In the genomic region with DNA sequence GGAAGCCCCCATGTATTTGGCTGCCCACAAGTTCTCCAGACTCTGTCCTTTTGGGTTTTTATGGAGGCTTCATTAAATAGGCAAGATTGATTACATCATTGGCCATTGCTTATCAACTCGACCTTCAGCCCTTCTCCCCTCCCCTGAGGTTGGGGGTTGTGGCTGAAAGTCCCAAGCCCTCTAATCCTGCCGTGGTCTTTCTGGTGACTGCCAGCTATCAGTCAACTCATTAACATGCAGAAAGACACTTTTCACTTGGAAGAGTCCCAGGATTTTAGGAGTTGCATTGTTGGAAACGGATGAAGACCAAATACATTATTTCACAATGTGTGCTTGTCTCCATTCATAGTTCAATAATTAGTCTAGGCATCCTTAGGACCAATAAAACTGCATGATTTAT, we compare ENCODE assay signal across 28 cellular contexts. TPM values are rescaled to one million over a fixed set of nuclear protein-coding genes. Genes with fewer than 3 reads are reported as not detected.
"Had no signal": no experiment of that assay in that cellular context is flagged by ENCODE, and none has a peak within 500 bp of the region (broad histone marks: within the 10 kb centered on the region; RNA-seq: fewer than 3 reads in every experiment).

No MANE protein-coding gene starts in this region.

- H3K4me1 Mint-ChIP-seq: mesothelial cell of epicardium had no signal

- H3K27ac ChIP-seq: brain microvascular endothelial cell, gastroesophageal sphincter, neutrophil, pancreas, sigmoid colon, upper lobe of right lung, WERI-Rb-1 had no signal

- H3K27ac Mint-ChIP-seq: activated CD4-positive, alpha-beta T cell treated with anti-CD3 and anti-CD28 coated beads, Interleukin-2, amount 10 ng/mL, durations not matched to agents 7 days and 5 days; activated CD8-positive, alpha-beta memory T cell treated with anti-CD3 and anti-CD28 coated beads, Interleukin-2, amount 10 ng/mL, durations not matched to agents 7 days and 5 days; activated CD8-positive, alpha-beta T cell treated with anti-CD3 and anti-CD28 coated beads for 36 hours; activated T-helper 17 cell treated with anti-CD3 and anti-CD28 coated beads, Interleukin-2, amount 50 U/mL, for 72 hours; mesothelial cell of epicardium; natural killer cell treated with Interleukin-12 subunit alpha and Interleukin-12 subunit beta and Interleukin-15 and Interleukin-18, amount 100 ng/mL, for 72 hours had no signal

- H3K27me3 Mint-ChIP-seq: activated CD4-positive, alpha-beta T cell treated with anti-CD3 and anti-CD28 coated beads, Interleukin-2, amount 10 ng/mL, durations not matched to agents 7 days and 5 days; activated CD8-positive, alpha-beta memory T cell treated with anti-CD3 and anti-CD28 coated beads, Interleukin-2, amount 10 ng/mL, durations not matched to agents 7 days and 5 days; activated CD8-positive, alpha-beta T cell treated with anti-CD3 and anti-CD28 coated beads for 36 hours; activated T-helper 17 cell treated with anti-CD3 and anti-CD28 coated beads, Interleukin-2, amount 50 U/mL, for 72 hours; central memory CD8-positive, alpha-beta T cell; natural killer cell treated with Interleukin-12 subunit alpha and Interleukin-12 subunit beta and Interleukin-15 and Interleukin-18, amount 100 ng/mL, for 72 hours had no signal

- H3K9me3 Mint-ChIP-seq: activated CD4-positive, alpha-beta T cell treated with anti-CD3 and anti-CD28 coated beads, Interleukin-2, amount 10 ng/mL, durations not matched to agents 7 days and 5 days; activated CD8-positive, alpha-beta T cell treated with anti-CD3 and anti-CD28 coated beads for 36 hours; activated T-helper 17 cell treated with anti-CD3 and anti-CD28 coated beads, Interleukin-2, amount 50 U/mL, for 72 hours; central memory CD8-positive, alpha-beta T cell; mesothelial cell of epicardium; natural killer cell treated with Interleukin-12 subunit alpha and Interleukin-12 subunit beta and Interleukin-15 and Interleukin-18, amount 100 ng/mL, for 72 hours had no signal

- DNase-seq: activated CD4-positive, alpha-beta T cell treated with anti-CD3 and anti-CD28 coated beads, Interleukin-2, amount 10 ng/mL, durations not matched to agents 7 days and 5 days; activated CD4-positive, CD25-positive, alpha-beta regulatory T cell treated with anti-CD3 and anti-CD28 coated beads, Interleukin-2, amount 50 U/mL, for 72 hours; activated CD8-positive, alpha-beta memory T cell treated with anti-CD3 and anti-CD28 coated beads, Interleukin-2, amount 10 ng/mL, durations not matched to agents 7 days and 5 days; activated CD8-positive, alpha-beta T cell treated with anti-CD3 and anti-CD28 coated beads for 36 hours; activated T-cell treated with anti-CD3 and anti-CD28 coated beads, Interleukin-2, amount 50 U/mL, for 1 hour; aorta; brain microvascular endothelial cell; esophagus squamous epithelium; heart left ventricle; pancreas; sigmoid colon; stimulated activated CD4-positive, alpha-beta T cell treated with anti-CD3 and anti-CD28 coated beads, Interleukin-2, amount 100 ng/mL, for 48 hours; stimulated activated CD8-positive, alpha-beta memory T cell treated with anti-CD3 and anti-CD28 coated beads, Interleukin-4, amount 100 ng/mL, for 48 hours; stimulated activated naive CD4-positive, alpha-beta T cell; T-helper 1 cell; upper lobe of right lung; WERI-Rb-1 had no signal

- H3K4me3 Mint-ChIP-seq: activated CD4-positive, alpha-beta T cell treated with anti-CD3 and anti-CD28 coated beads, Interleukin-2, amount 10 ng/mL, durations not matched to agents 7 days and 5 days; activated CD8-positive, alpha-beta memory T cell treated with anti-CD3 and anti-CD28 coated beads, Interleukin-2, amount 10 ng/mL, durations not matched to agents 7 days and 5 days; activated CD8-positive, alpha-beta T cell treated with anti-CD3 and anti-CD28 coated beads for 36 hours; activated T-helper 17 cell treated with anti-CD3 and anti-CD28 coated beads, Interleukin-2, amount 50 U/mL, for 72 hours; central memory CD8-positive, alpha-beta T cell; mesothelial cell of epicardium; natural killer cell treated with Interleukin-12 subunit alpha and Interleukin-12 subunit beta and Interleukin-15 and Interleukin-18, amount 100 ng/mL, for 72 hours had no signal

- ATAC-seq: activated CD8-positive, alpha-beta memory T cell treated with anti-CD3 and anti-CD28 coated beads, Interleukin-2, amount 10 ng/mL, durations not matched to agents 7 days and 5 days; activated CD8-positive, alpha-beta T cell treated with anti-CD3 and anti-CD28 coated beads for 36 hours; activated naive CD4-positive, alpha-beta T cell treated with anti-CD3 and anti-CD28 coated beads, Interleukin-2, amount 50 U/mL, for 72 hours; activated T-helper 17 cell treated with anti-CD3 and anti-CD28 coated beads, Interleukin-2, amount 50 U/mL, for 72 hours; gastroesophageal sphincter; natural killer cell treated with Interleukin-12 subunit alpha and Interleukin-12 subunit beta and Interleukin-15 and Interleukin-18, amount 100 ng/mL, for 72 hours; upper lobe of right lung had no signal

- H3K4me1 ChIP-seq: upper lobe of right lung had no signal

- H3K27me3 ChIP-seq: brain microvascular endothelial cell, esophagus squamous epithelium, gastroesophageal sphincter, heart left ventricle, neutrophil, pancreas, sigmoid colon, upper lobe of right lung had no signal

- H3K9me3 ChIP-seq: esophagus squamous epithelium, gastroesophageal sphincter, heart left ventricle, neutrophil, pancreas, sigmoid colon, upper lobe of right lung had no signal

- H3K4me3 ChIP-seq: esophagus squamous epithelium, gastroesophageal sphincter, heart left ventricle, pancreas, sigmoid colon, upper lobe of right lung had no signal

RNA-seq across cellular contexts. Expression of a gene that starts 54.5 kb away (rescaled TPM):
- total RNA-seq: activated CD4-positive, alpha-beta T cell treated with anti-CD3 and anti-CD28 coated beads, Interleukin-2, amount 10 ng/mL, durations not matched to agents 7 days and 5 days; activated CD8-positive, alpha-beta memory T cell treated with anti-CD3 and anti-CD28 coated beads, Interleukin-2, amount 10 ng/mL, durations not matched to agents 7 days and 5 days; activated CD8-positive, alpha-beta T cell treated with anti-CD3 and anti-CD28 coated beads for 36 hours; activated naive CD4-positive, alpha-beta T cell treated with anti-CD3 and anti-CD28 coated beads, Interleukin-2, amount 50 U/mL, for 72 hours; activated T-helper 17 cell treated with anti-CD3 and anti-CD28 coated beads, Interleukin-2, amount 50 U/mL, for 72 hours; aorta; dermis microvascular lymphatic vessel endothelial cell; esophagus squamous epithelium; gastroesophageal sphincter; heart left ventricle; lung microvascular endothelial cell; mesothelial cell of epicardium; natural killer cell treated with Interleukin-12 subunit alpha and Interleukin-12 subunit beta and Interleukin-15 and Interleukin-18, amount 100 ng/mL, for 72 hours; sigmoid colon; upper lobe of right lung had no signal
- polyA plus RNA-seq: adipose tissue, aorta, heart left ventricle, keratinocyte, sigmoid colon had no signal
